Comparison of ENCODE assay signal across 15 cellular contexts in the genomic region with DNA sequence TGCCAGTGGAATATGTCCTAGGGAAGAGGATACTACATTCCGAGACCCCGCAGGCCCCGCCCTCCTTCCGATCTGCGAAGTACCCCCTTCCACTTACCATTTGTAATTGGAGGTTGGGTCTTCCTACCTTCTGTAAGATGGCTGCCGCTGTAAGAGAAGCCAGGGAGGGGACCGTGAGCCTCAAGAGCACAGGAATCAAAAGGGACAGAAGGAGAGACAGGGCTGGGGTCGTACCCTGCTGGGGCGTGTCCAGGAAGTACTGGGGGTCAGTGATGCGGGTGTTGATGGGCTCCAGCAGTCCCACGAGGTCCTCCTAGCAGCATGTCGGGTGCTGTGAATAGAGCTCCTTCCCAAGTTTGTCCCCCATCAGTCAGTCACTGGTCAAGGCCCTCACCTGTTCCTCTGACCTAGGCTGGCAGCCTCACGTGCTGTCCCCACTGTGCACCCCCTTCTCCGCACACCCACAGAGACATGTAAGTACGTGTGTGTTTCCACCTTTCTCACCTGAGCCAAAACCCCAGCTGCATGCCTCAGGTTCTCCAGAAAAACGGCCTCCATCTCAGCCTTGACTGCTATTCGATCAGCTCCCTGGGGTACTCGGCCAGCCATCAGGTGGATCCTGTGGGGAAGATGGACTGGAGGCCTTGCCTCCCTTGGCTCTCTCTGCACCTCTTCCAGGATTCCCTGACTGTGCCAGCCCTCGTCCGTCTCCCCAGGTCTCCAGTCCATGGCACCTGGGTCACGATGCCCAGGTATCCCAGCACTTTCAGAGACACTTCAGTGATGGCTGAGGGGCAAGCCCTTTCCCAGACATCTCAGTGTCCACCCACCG. TPM values are rescaled to one million over a fixed set of nuclear protein-coding genes. Genes with fewer than 3 reads are reported as not detected.
DNase-seq lines count a peak whose midpoint lies in the region; ATAC-seq and TF ChIP-seq lines count a peak whose summit lies in the region.
"Had no signal": no experiment of that assay in that cellular context is flagged by ENCODE, and none has a peak within 500 bp of the region (broad histone marks: within the 10 kb centered on the region; RNA-seq: fewer than 3 reads in every experiment).

No MANE protein-coding gene starts in this region.

- 87 to 91% methylated on average over 22 of the region's 22 CpGs for WGBS in heart right ventricle, 2 donors

- no peak for ATAC-seq in CD8-positive, alpha-beta T cell
- ATAC-seq in effector memory CD8-positive, alpha-beta T cell (replicated peaks): no peak
- ATAC-seq in heart right ventricle: no peak
- ATAC-seq: stimulated activated naive CD8-positive, alpha-beta T cell treated with anti-CD3 and anti-CD28 coated beads, Interleukin-15, Interleukin-2, amounts not matched to agents 100 U/mL and 50 U/mL, for 24 hours had no signal

- POLR2A ChIA-PET in CD8-positive, alpha-beta T cell (lab: Charles Lee): no interaction called here
- POLR2A ChIA-PET in RWPE1 (lab: Yijun Ruan, JAX; ENCODE audit: low non-redundant PET): no interaction called here

- no peak overlapping the region for H3K4me3 ChIP-seq in CD8-positive, alpha-beta T cell (ENCODE audit: low read depth, low read length)
- H3K4me3 ChIP-seq in heart right ventricle: no peak overlapping the region

- no peak overlapping the region for H3K27ac ChIP-seq in CD8-positive, alpha-beta T cell (ENCODE audit: low read depth, low read length)
- H3K27ac ChIP-seq in RWPE1 (peak overlapping the region; percentile 98), heart right ventricle (peak overlapping the region in 1 of 10 donors; percentile 94)

- H3K27me3 ChIP-seq in CD8-positive, alpha-beta T cell (ENCODE audit: insufficient read depth, low read length): no peaks in the 10 kb centered on the region
- no peaks in the 10 kb centered on the region for H3K27me3 ChIP-seq in heart right ventricle
- H3K27me3 ChIP-seq: right atrium auricular region had no signal

- peak in 1 of 7 experiments; percentile 48 for DNase-seq in CD8-positive, alpha-beta T cell
- no peak for DNase-seq in RWPE1 (ENCODE audit: low spot score)
- DNase-seq in effector memory CD8-positive, alpha-beta T cell: no peak
- DNase-seq in neural crest cell (ENCODE audit: low read depth, low spot score): no peak
- no peak for DNase-seq in UCSD-AML1 (lab: John Stamatoyannopoulos, UW; ENCODE audit: unreplicated experiment)
- DNase-seq in GM20000 (ENCODE audit: low spot score): no peak
- no peak for DNase-seq in NCI-H226
- DNase-seq in heart right ventricle: no peak
- DNase-seq: activated CD4-positive, alpha-beta T cell treated with anti-CD3 and anti-CD28 coated beads, Interleukin-2, amount 50 U/mL, for 1 hour; GDM1; NCI-H345; stimulated activated CD4-positive, alpha-beta T cell treated with anti-CD3 and anti-CD28 coated beads, Interleukin-4, amount 100 ng/mL, for 24 hours; stimulated activated naive CD8-positive, alpha-beta T cell treated with anti-CD3 and anti-CD28 coated beads, Interleukin-15, Interleukin-2, amounts not matched to agents 100 U/mL and 50 U/mL, for 24 hours; T-helper 1 cell had no signal

- peak overlapping the region; percentile 84 for H3K27ac Mint-ChIP-seq in CD8-positive, alpha-beta T cell
- H3K27ac Mint-ChIP-seq in effector memory CD8-positive, alpha-beta T cell: peak overlapping the region; percentile 72 to 77
- no peak overlapping the region for H3K27ac Mint-ChIP-seq in neural crest cell (ENCODE audit: unreplicated experiment)

- H3K9me3 Mint-ChIP-seq in CD8-positive, alpha-beta T cell: no peaks in the 10 kb centered on the region
- H3K9me3 Mint-ChIP-seq in effector memory CD8-positive, alpha-beta T cell: no peaks in the 10 kb centered on the region
- H3K9me3 Mint-ChIP-seq in neural crest cell: peaks cover 12% of the 10 kb centered on the region

- intact Hi-C loops in CD8-positive, alpha-beta T cell (cut with DNase I, micrococcal nuclease): no loop called here
- intact Hi-C loops in heart right ventricle (cut with DNase I): no loop called here

- H3K4me3 Mint-ChIP-seq in CD8-positive, alpha-beta T cell: peak overlapping the region; percentile 90
- peak overlapping the region; percentile 71 to 83 for H3K4me3 Mint-ChIP-seq in effector memory CD8-positive, alpha-beta T cell
- H3K4me3 Mint-ChIP-seq in neural crest cell: peak overlapping the region; percentile 86

- peaks cover 23% of the 10 kb centered on the region for H3K4me1 Mint-ChIP-seq in CD8-positive, alpha-beta T cell (ENCODE audit: low read depth)
- H3K4me1 Mint-ChIP-seq in effector memory CD8-positive, alpha-beta T cell (ENCODE audit: low read depth in 2 of 2): peaks cover 12 to 17% of the 10 kb centered on the region in 2 donors
- H3K4me1 Mint-ChIP-seq in neural crest cell: peaks cover 25% of the 10 kb centered on the region

- CTCF ChIA-PET in CD8-positive, alpha-beta T cell (lab: Charles Lee): no interaction called here
- CTCF ChIA-PET in RWPE1 (lab: Yijun Ruan, JAX): no interaction called here

- H3K4me1 ChIP-seq in CD8-positive, alpha-beta T cell (ENCODE audit: insufficient read depth, low read length): peaks cover 8% of the 10 kb centered on the region
- peaks cover 0 to 35% (median 19%) of the 10 kb centered on the region in 9 donors for H3K4me1 ChIP-seq in heart right ventricle

- no peak for TF ChIP-seq CTCF in CD8-positive, alpha-beta T cell (IDR thresholded peaks at IDR 0.05)
- TF ChIP-seq CTCF in RWPE1 (conservative IDR thresholded peaks at IDR 0.05; ENCODE audit: low read depth) (no peak), neural crest cell (conservative IDR thresholded peaks at IDR 0.05) (no peak), GM20000 (IDR thresholded peaks at IDR 0.05; ENCODE audit: extremely low read depth, missing control alignments) (no peak), heart right ventricle (IDR thresholded peaks at IDR 0.05) (no peak)

- H3K36me3 Mint-ChIP-seq in CD8-positive, alpha-beta T cell: peaks cover 48% of the 10 kb centered on the region
- peaks cover 29% of the 10 kb centered on the region for H3K36me3 Mint-ChIP-seq in effector memory CD8-positive, alpha-beta T cell (ENCODE audit: insufficient read depth)
- H3K36me3 Mint-ChIP-seq in neural crest cell (ENCODE audit: low read depth): peaks cover 30% of the 10 kb centered on the region

- H3K27me3 Mint-ChIP-seq in CD8-positive, alpha-beta T cell (ENCODE audit: low read depth): peaks cover 17% of the 10 kb centered on the region
- peaks cover 17 to 18% of the 10 kb centered on the region in 2 donors for H3K27me3 Mint-ChIP-seq in effector memory CD8-positive, alpha-beta T cell
- H3K27me3 Mint-ChIP-seq in neural crest cell (ENCODE audit: low read depth): peaks cover 5% of the 10 kb centered on the region

- no peaks in the 10 kb centered on the region for H3K9me3 ChIP-seq in CD8-positive, alpha-beta T cell (ENCODE audit: low read length)
- H3K9me3 ChIP-seq in heart right ventricle: no peaks in the 10 kb centered on the region
- H3K9me3 ChIP-seq: right atrium auricular region had no signal

- peaks cover 16% of the 10 kb centered on the region for H3K36me3 ChIP-seq in CD8-positive, alpha-beta T cell (ENCODE audit: insufficient read depth, low read length)
- H3K36me3 ChIP-seq in heart right ventricle: peaks cover 0 to 57% (median 44%) of the 10 kb centered on the region in 9 donors

RNA-seq across cellular contexts. Expression of a gene that starts 1.8 kb away (rescaled TPM):
- total RNA-seq in CD8-positive, alpha-beta T cell: 10 to 100 TPM in 1 of 2 experiments, 1 to 10 TPM in 1; 9.4 to 10.3 TPM
- total RNA-seq in neural crest cell (42.9 and 46.6 TPM in 2 replicates), heart right ventricle (10 to 100 TPM; 15.9 to 24.4 (median 19.9) TPM)
- 10 to 100 TPM; 13.1 to 67.4 TPM for polyA plus RNA-seq in heart right ventricle
